In the genomic region with DNA sequence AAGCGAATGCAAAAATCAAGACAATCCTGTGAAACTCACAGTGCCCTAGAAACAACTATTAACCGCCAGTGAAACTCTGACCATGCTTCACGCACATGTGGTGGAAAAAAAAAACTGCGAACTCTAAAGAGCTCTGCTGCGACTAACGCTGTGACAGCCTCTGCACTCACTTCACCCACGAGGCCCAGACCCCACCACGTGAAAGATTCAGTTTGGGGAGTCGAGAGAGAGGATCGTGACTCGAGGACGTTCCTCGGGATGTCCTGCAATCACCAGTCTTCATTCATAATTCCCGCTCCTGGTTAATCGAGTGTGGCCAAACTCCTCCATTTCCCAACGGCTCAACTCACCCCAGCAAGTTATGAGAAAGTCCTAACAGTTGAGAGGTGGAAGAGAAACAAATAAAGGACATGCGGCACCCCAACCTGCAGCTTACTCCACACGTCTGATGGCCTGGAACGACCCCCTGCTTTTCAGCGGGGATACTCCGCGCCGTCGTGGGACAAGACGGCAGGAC, we compare ENCODE assay signal across 8 cellular contexts. TPM values are rescaled to one million over a fixed set of nuclear protein-coding genes. Genes with fewer than 3 reads are reported as not detected.
DNase-seq lines count a peak whose midpoint lies in the region; ATAC-seq and TF ChIP-seq lines count a peak whose summit lies in the region.

No MANE protein-coding gene starts in this region.

- POLR2A ChIA-PET in Caco-2 (lab: Charles Lee) = interaction anchor here (0.6 kb wide), 1 partner anchor 70 kb away, joined by 4 read pairs; no protein-coding TSS in a partner anchor

- H3K4me1 ChIP-seq in Caco-2 (no peaks in the 10 kb centered on the region; the same call in 1 of the 2 replicates), gastroesophageal sphincter (peaks cover 0 to 56% (median 9%) of the 10 kb centered on the region in 3 donors)

- no peak for TF ChIP-seq EP300 in gastroesophageal sphincter (IDR thresholded peaks at IDR 0.05)

- H3K9me3 ChIP-seq in Caco-2 (no peaks in the 10 kb centered on the region), MG63 (no peaks in the 10 kb centered on the region), gastroesophageal sphincter (no peaks in the 10 kb centered on the region)

- DNase-seq in Caco-2 (no peak), MG63 (no peak), renal cortical epithelial cell (ENCODE audit: low read depth) (peak; percentile 33), left lobe of liver (ENCODE audit: low spot score) (no peak)
- DNase-seq in activated T-cell treated with anti-CD3 and anti-CD28 coated beads, Interleukin-2, amount 50 U/mL, for 4 hours = peak; percentile 53

- H3K27ac Mint-ChIP-seq in Caco-2 (ENCODE audit: unreplicated experiment) = peak overlapping the region; percentile 99

- H3K9me3 Mint-ChIP-seq in Caco-2 (ENCODE audit: unreplicated experiment) = no peaks in the 10 kb centered on the region
- H3K9me3 Mint-ChIP-seq in activated T-cell treated with anti-CD3 and anti-CD28 coated beads, Interleukin-2, amount 50 U/mL, for 4 hours = no peaks in the 10 kb centered on the region

- H3K4me3 ChIP-seq in Caco-2 (ENCODE audit: low read depth, low read length) (peak overlapping the region; percentile 83), MG63 (peak overlapping the region; percentile 92), gastroesophageal sphincter (peak overlapping the region; percentile 77)

- TF ChIP-seq POLR2A in gastroesophageal sphincter (IDR thresholded peaks at IDR 0.05) = no peak

- no peaks in the 10 kb centered on the region for H3K27me3 Mint-ChIP-seq in Caco-2 (ENCODE audit: insufficient read depth, unreplicated experiment)
- H3K27me3 Mint-ChIP-seq in activated T-cell treated with anti-CD3 and anti-CD28 coated beads, Interleukin-2, amount 50 U/mL, for 4 hours (ENCODE audit: low read depth) = no peaks in the 10 kb centered on the region

- TF ChIP-seq CTCF in Caco-2 (IDR thresholded peaks at IDR 0.05; ENCODE audit: insufficient read depth in 1 of 2, low read depth in 1 of 2, low read length in 1 of 2, severe bottlenecking in 1 of 2, unreplicated experiment in 1 of 2) (no peak), gastroesophageal sphincter (IDR thresholded peaks at IDR 0.05) (no peak)

- BruUV-seq in Caco-2 (replicated peaks; lab: Mats Ljungman, UMichigan) = no TSS peak

- peak overlapping the region in 3 of 4 donors; percentile 92 to 93 (median 92) for H3K27ac ChIP-seq in gastroesophageal sphincter

- peaks cover 61% of the 10 kb centered on the region for H3K36me3 Mint-ChIP-seq in Caco-2 (ENCODE audit: insufficient read depth, unreplicated experiment)
- H3K36me3 Mint-ChIP-seq in activated T-cell treated with anti-CD3 and anti-CD28 coated beads, Interleukin-2, amount 50 U/mL, for 4 hours (ENCODE audit: insufficient read depth) = peaks cover 48% of the 10 kb centered on the region

- H3K36me3 ChIP-seq in Caco-2 (ENCODE audit: control insufficient read depth, insufficient read depth, low read length) = no peaks in the 10 kb centered on the region
- H3K36me3 ChIP-seq in MG63 = peaks cover 57% of the 10 kb centered on the region
- peaks cover 2 to 21% of the 10 kb centered on the region in 2 donors for H3K36me3 ChIP-seq in gastroesophageal sphincter

- 0% methylated on average over 6 to 12 of the region's 25 CpGs for WGBS in gastroesophageal sphincter (ENCODE audit: low coverage in 1 of 2), 2 donors

- H3K4me3 Mint-ChIP-seq in Caco-2 (ENCODE audit: unreplicated experiment) = peak overlapping the region; percentile 100
- H3K4me3 Mint-ChIP-seq in activated T-cell treated with anti-CD3 and anti-CD28 coated beads, Interleukin-2, amount 50 U/mL, for 4 hours = peak overlapping the region; percentile 100

- intact Hi-C loops in Caco-2 (cut with micrococcal nuclease; ENCODE audit: unreplicated experiment) = no loop called here

- H3K4me1 Mint-ChIP-seq in Caco-2 (ENCODE audit: low read depth, unreplicated experiment) = peaks cover 8% of the 10 kb centered on the region
- peaks cover 50% of the 10 kb centered on the region for H3K4me1 Mint-ChIP-seq in activated T-cell treated with anti-CD3 and anti-CD28 coated beads, Interleukin-2, amount 50 U/mL, for 4 hours (ENCODE audit: low read depth)

- CTCF ChIA-PET in Caco-2 (lab: Charles Lee) = interaction anchor here (0.7 kb wide), 1 partner anchor 71 kb away, joined by 4 read pairs; no protein-coding TSS in a partner anchor

- H3K27me3 ChIP-seq in Caco-2 (replicated peaks; ENCODE audit: control insufficient read depth, insufficient read depth, low read length) = no peaks in the 10 kb centered on the region
- H3K27me3 ChIP-seq in MG63 = no peaks in the 10 kb centered on the region
- H3K27me3 ChIP-seq in gastroesophageal sphincter = no peaks in the 10 kb centered on the region

- peak; percentile 7 to 9 for ATAC-seq in activated T-cell treated with anti-CD3 and anti-CD28 coated beads, Interleukin-2, amount 50 U/mL, for 4 hours
- no peak for ATAC-seq in gastroesophageal sphincter
- ATAC-seq in GM19395 (IDR thresholded peaks at IDR 0.05; ENCODE audit: unreplicated experiment) = no peak
- ATAC-seq in HG02763 (IDR thresholded peaks at IDR 0.05; ENCODE audit: unreplicated experiment) = no peak
- ATAC-seq in left lobe of liver = no peak

RNA-seq across cellular contexts. Expression of a gene that starts 1.1 kb away (rescaled TPM):
- total RNA-seq in Caco-2 (2022) = 182 and 192 TPM in 2 replicates
- 378 and 639 TPM in 2 replicates for total RNA-seq in MG63 (2014; rRNA removed; shearing (Covaris generic); ENCODE audit: low replicate concordance)
- total RNA-seq in activated T-cell treated with anti-CD3 and anti-CD28 coated beads, Interleukin-2, amount 50 U/mL, for 4 hours = 100 to 1,000 TPM; 753 to 907 (median 821) TPM
- 100 to 1,000 TPM; 254 to 263 (median 258) TPM for total RNA-seq in gastroesophageal sphincter
- 150 and 330 TPM in 2 replicates for total RNA-seq in renal cortical epithelial cell
- total RNA-seq in left lobe of liver = 77.0 TPM

Comparison
In these comparisons a context has a peak if more than half of its experiments do, and no peak if none do; other contexts are left out.
1. DNase-seq: peak in activated T-cell treated with anti-CD3 and anti-CD28 coated beads, Interleukin-2, amount 50 U/mL, for 4 hours (single experiment) and renal cortical epithelial cell (single experiment); none in Caco-2 (0 of 2), MG63 (single experiment) and left lobe of liver (single experiment).
2. ATAC-seq: peak in activated T-cell treated with anti-CD3 and anti-CD28 coated beads, Interleukin-2, amount 50 U/mL, for 4 hours (2 of 2); none in gastroesophageal sphincter (single experiment), GM19395 (single experiment), HG02763 (single experiment) and left lobe of liver (single experiment).
3. Peak in every context shown above with its lines, with median percentiles within 50 percentile points of each other: H3K4me3 ChIP-seq.